Comparison of ENCODE assay signal across 20 cellular contexts in genomic region chr10:37124532-37124931, GRCh38. TPM values are rescaled to one million over a fixed set of nuclear protein-coding genes. Genes with fewer than 3 reads are reported as not detected.
DNase-seq lines count a peak whose midpoint lies in the region; ATAC-seq and TF ChIP-seq lines count a peak whose summit lies in the region.
"Had no signal": no experiment of that assay in that cellular context is flagged by ENCODE, and none has a peak within 500 bp of the region (broad histone marks: within the 10 kb centered on the region; RNA-seq: fewer than 3 reads in every experiment).

No MANE protein-coding gene starts in this region.

- no peaks in the 10 kb centered on the region for H3K27me3 ChIP-seq in testis
- H3K27me3 ChIP-seq: BE2C, BLaER1 had no signal

- H3K4me1 Mint-ChIP-seq in natural killer cell treated with Interleukin-12 subunit alpha and Interleukin-12 subunit beta and Interleukin-15 and Interleukin-18, amount 100 ng/mL, for 72 hours (ENCODE audit: low read depth in 2 of 2) = no peaks in the 10 kb centered on the region
- H3K4me1 Mint-ChIP-seq in natural killer cell = no peaks in the 10 kb centered on the region
- H3K4me1 Mint-ChIP-seq: CD14-positive monocyte; CD4-positive, alpha-beta memory T cell; CD4-positive, CD25-positive, alpha-beta regulatory T cell; CD8-positive, alpha-beta memory T cell had no signal

- WGBS in testis, 2 donors = 60 to 65% methylated on average over 21 of the region's 21 CpGs

- H3K4me3 Mint-ChIP-seq in natural killer cell treated with Interleukin-12 subunit alpha and Interleukin-12 subunit beta and Interleukin-15 and Interleukin-18, amount 100 ng/mL, for 72 hours = no peak overlapping the region
- no peak overlapping the region for H3K4me3 Mint-ChIP-seq in natural killer cell
- H3K4me3 Mint-ChIP-seq: CD14-positive monocyte; CD4-positive, alpha-beta memory T cell; CD4-positive, CD25-positive, alpha-beta regulatory T cell; CD8-positive, alpha-beta memory T cell had no signal

- H3K36me3 Mint-ChIP-seq in natural killer cell treated with Interleukin-12 subunit alpha and Interleukin-12 subunit beta and Interleukin-15 and Interleukin-18, amount 100 ng/mL, for 72 hours = no peaks in the 10 kb centered on the region
- H3K36me3 Mint-ChIP-seq in natural killer cell = no peaks in the 10 kb centered on the region
- H3K36me3 Mint-ChIP-seq: CD14-positive monocyte; CD4-positive, alpha-beta memory T cell; CD4-positive, CD25-positive, alpha-beta regulatory T cell; CD8-positive, alpha-beta memory T cell had no signal

- intact Hi-C loops in natural killer cell (cut with micrococcal nuclease) = no loop called here
- intact Hi-C loops in testis (cut with DNase I; ENCODE audit: low total_unique reads) = no loop called here
- intact Hi-C loops in head of caudate nucleus (cut with DNase I) = no loop called here

- TF ChIP-seq CTCF in natural killer cell (IDR thresholded peaks at IDR 0.05) (no peak), testis (IDR thresholded peaks at IDR 0.05) (no peak)

- peak; percentile 53 for DNase-seq in natural killer cell treated with Interleukin-12 subunit alpha and Interleukin-12 subunit beta and Interleukin-15 and Interleukin-18, amount 100 ng/mL, for 72 hours (ENCODE audit: low spot score)
- DNase-seq in natural killer cell (no peak), testis (peak; percentile 15), head of caudate nucleus (no peak), COLO829 (ENCODE audit: low spot score) (no peak)
- DNase-seq: 8988T; ACHN; BE2C; C1 segment of cervical spinal cord; Caco-2; Calu3; CD4-positive, alpha-beta memory T cell; CD4-positive, CD25-positive, alpha-beta regulatory T cell; CD8-positive, alpha-beta memory T cell; DMS79 treated with DMSO at 0.1 percent for 48 hours; GF-D8 had no signal

- H3K4me3 ChIP-seq in testis = peak overlapping the region in 1 of 2 donors; percentile 57
- H3K4me3 ChIP-seq: BLaER1 had no signal

- no peak overlapping the region for H3K27ac Mint-ChIP-seq in natural killer cell treated with Interleukin-12 subunit alpha and Interleukin-12 subunit beta and Interleukin-15 and Interleukin-18, amount 100 ng/mL, for 72 hours
- no peak overlapping the region for H3K27ac Mint-ChIP-seq in natural killer cell
- H3K27ac Mint-ChIP-seq: CD14-positive monocyte; CD4-positive, alpha-beta memory T cell; CD4-positive, CD25-positive, alpha-beta regulatory T cell; CD8-positive, alpha-beta memory T cell had no signal

- H3K9me3 ChIP-seq in testis = no peaks in the 10 kb centered on the region
- H3K9me3 ChIP-seq: BE2C had no signal

- no peaks in the 10 kb centered on the region for H3K9me3 Mint-ChIP-seq in natural killer cell treated with Interleukin-12 subunit alpha and Interleukin-12 subunit beta and Interleukin-15 and Interleukin-18, amount 100 ng/mL, for 72 hours
- H3K9me3 Mint-ChIP-seq in natural killer cell = peaks cover 0 to 4% of the 10 kb centered on the region in 2 donors

- H3K27ac ChIP-seq in testis = no peak overlapping the region
- H3K27ac ChIP-seq: BLaER1 had no signal

- TF ChIP-seq POLR2A in testis (IDR thresholded peaks at IDR 0.05) = no peak

- no peak for ATAC-seq in natural killer cell treated with Interleukin-12 subunit alpha and Interleukin-12 subunit beta and Interleukin-15 and Interleukin-18, amount 100 ng/mL, for 72 hours
- ATAC-seq in natural killer cell = no peak

- H3K36me3 ChIP-seq in testis (ENCODE audit: low read depth, missing control alignments) = no peaks in the 10 kb centered on the region
- H3K36me3 ChIP-seq: BE2C, BLaER1 had no signal

- no peaks in the 10 kb centered on the region for H3K27me3 Mint-ChIP-seq in natural killer cell treated with Interleukin-12 subunit alpha and Interleukin-12 subunit beta and Interleukin-15 and Interleukin-18, amount 100 ng/mL, for 72 hours
- no peaks in the 10 kb centered on the region for H3K27me3 Mint-ChIP-seq in natural killer cell (ENCODE audit: low read depth in 2 of 2)
- H3K27me3 Mint-ChIP-seq: CD4-positive, alpha-beta memory T cell; CD4-positive, CD25-positive, alpha-beta regulatory T cell; CD8-positive, alpha-beta memory T cell had no signal

- no peaks in the 10 kb centered on the region for H3K4me1 ChIP-seq in testis
- H3K4me1 ChIP-seq: BE2C, BLaER1, Caco-2 had no signal

RNA-seq across cellular contexts. Expression of gene ANKRD30A, which starts 0.9 kb away (rescaled TPM):
- not detected for total RNA-seq in natural killer cell treated with Interleukin-12 subunit alpha and Interleukin-12 subunit beta and Interleukin-15 and Interleukin-18, amount 100 ng/mL, for 72 hours
- total RNA-seq in natural killer cell (not detected), testis (10 to 100 TPM; 11.9 to 32.1 TPM)
- polyA plus RNA-seq in testis (ENCODE audit: insufficient read depth, low read depth, low replicate concordance) = 1.2 TPM
- total RNA-seq: A673; Calu3; CD4-positive, alpha-beta memory T cell; CD4-positive, CD25-positive, alpha-beta regulatory T cell; CD8-positive, alpha-beta memory T cell had no signal
- polyA plus RNA-seq: AG04450; CD14-positive monocyte; CD4-positive, alpha-beta memory T cell; CD4-positive, CD25-positive, alpha-beta regulatory T cell; CD8-positive, alpha-beta memory T cell had no signal

Comparison
In these comparisons a context has a peak if more than half of its experiments do, and no peak if none do; other contexts are left out.
1. DNase-seq: peak in natural killer cell treated with Interleukin-12 subunit alpha and Interleukin-12 subunit beta and Interleukin-15 and Interleukin-18, amount 100 ng/mL, for 72 hours (single experiment) and testis (single experiment); none in natural killer cell (single experiment), head of caudate nucleus (0 of 42) and COLO829 (single experiment).
2. RNA of gene ANKRD30A, which starts 0.9 kb away (total RNA-seq): 11.9 to 32.1 TPM in testis; not detected in natural killer cell treated with Interleukin-12 subunit alpha and Interleukin-12 subunit beta and Interleukin-15 and Interleukin-18, amount 100 ng/mL, for 72 hours and not detected in natural killer cell; every median in the first group is over 10 times any median in the second.